9 cellular contexts compared by ENCODE assay signal in genomic region chr10:131928248-131929095, GRCh38.
DNase-seq lines count a peak whose midpoint lies in the region; ATAC-seq and TF ChIP-seq lines count a peak whose summit lies in the region.
"Had no signal": no experiment of that assay in that cellular context is flagged by ENCODE, and none has a peak within 500 bp of the region (broad histone marks: within the 10 kb centered on the region; RNA-seq: fewer than 3 reads in every experiment).

No MANE protein-coding gene starts in this region.

- DNase-seq in GM13977 (ENCODE audit: low spot score), result peak; percentile 80
- peak in 2 of 3 experiments; percentile 24 to 26 for DNase-seq in stimulated activated CD4-positive, alpha-beta T cell treated with anti-CD3 and anti-CD28 coated beads, TNF-alpha, amount 100 ng/mL, for 4 hours (ENCODE audit: low read depth in 3 of 3)
- DNase-seq in NCI-H1092 treated with DMSO at 0.1 percent for 48 hours (lab: John Stamatoyannopoulos, UW), result no peak
- no peak for DNase-seq in NCI-H526 (lab: John Stamatoyannopoulos, UW)
- DNase-seq in DMS 273 treated with DMSO at 0.1 percent for 48 hours (lab: John Stamatoyannopoulos, UW), result no peak

- peak overlapping the region; percentile 57 for H3K27ac ChIP-seq in OCI-LY1 (ENCODE audit: low read depth, low read length, poor library complexity, severe bottlenecking)
- H3K27ac ChIP-seq: KMS-11 had no signal

- in situ Hi-C loops in GM13977 (cut with MboI; ENCODE audit: low pct_unique_long_range_greater_than_20kb, low sequenced_read_pairs, unreplicated experiment), result no loop called here

- peak overlapping the region; percentile 80 for H3K27ac Mint-ChIP-seq in dendritic cell treated with granulocyte-macrophage colony-stimulating factor and Interleukin-4, amounts not matched to agents 40 ng/mL and 50 ng/mL, for 4 days

- H3K36me3 Mint-ChIP-seq in dendritic cell treated with granulocyte-macrophage colony-stimulating factor and Interleukin-4, amounts not matched to agents 40 ng/mL and 50 ng/mL, for 4 days (ENCODE audit: low read depth), result peaks cover 43% of the 10 kb centered on the region

- peak overlapping the region; percentile 16; the same call in 1 of the 2 replicates for H3K9ac ChIP-seq in OCI-LY1 (ENCODE audit: low read length)
- H3K9ac ChIP-seq: KMS-11 had no signal

- H3K4me3 Mint-ChIP-seq in dendritic cell treated with granulocyte-macrophage colony-stimulating factor and Interleukin-4, amounts not matched to agents 40 ng/mL and 50 ng/mL, for 4 days, result peak overlapping the region; percentile 37

- H3K9me3 ChIP-seq in OCI-LY1 (ENCODE audit: low read length), result peaks cover 8% of the 10 kb centered on the region

- no peaks in the 10 kb centered on the region for H4K20me1 ChIP-seq in OCI-LY1 (ENCODE audit: insufficient read depth, low read length)

- ATAC-seq in GM21786 (IDR thresholded peaks at IDR 0.05; ENCODE audit: unreplicated experiment), result peak; percentile 86

- H3K9me3 Mint-ChIP-seq in dendritic cell treated with granulocyte-macrophage colony-stimulating factor and Interleukin-4, amounts not matched to agents 40 ng/mL and 50 ng/mL, for 4 days, result no peaks in the 10 kb centered on the region

- intact Hi-C loops in dendritic cell treated with granulocyte-macrophage colony-stimulating factor and Interleukin-4, amounts not matched to agents 40 ng/mL and 50 ng/mL, for 4 days (cut with micrococcal nuclease), result no loop called here

- peaks cover 67% of the 10 kb centered on the region for H3K4me1 Mint-ChIP-seq in dendritic cell treated with granulocyte-macrophage colony-stimulating factor and Interleukin-4, amounts not matched to agents 40 ng/mL and 50 ng/mL, for 4 days (ENCODE audit: low read depth)

- no peaks in the 10 kb centered on the region for H3K27me3 ChIP-seq in OCI-LY1 (ENCODE audit: insufficient read depth, low read length)

- no peak overlapping the region for H2AFZ ChIP-seq in OCI-LY1 (ENCODE audit: low read length)

- H3K79me2 ChIP-seq in OCI-LY1 (ENCODE audit: insufficient read depth, low read length), result peaks cover 87% of the 10 kb centered on the region

- no peaks in the 10 kb centered on the region for H3K36me3 ChIP-seq in OCI-LY1 (ENCODE audit: insufficient read depth, low read length)

- no peak for TF ChIP-seq CTCF in GM13977 (IDR thresholded peaks at IDR 0.05; ENCODE audit: extremely low read depth, insufficient read depth, missing control alignments)
- no peak for TF ChIP-seq CTCF in OCI-LY1 (IDR thresholded peaks at IDR 0.05; ENCODE audit: low read length)

- no peaks in the 10 kb centered on the region for H3K27me3 Mint-ChIP-seq in dendritic cell treated with granulocyte-macrophage colony-stimulating factor and Interleukin-4, amounts not matched to agents 40 ng/mL and 50 ng/mL, for 4 days

- peaks cover 26% of the 10 kb centered on the region for H3K4me1 ChIP-seq in OCI-LY1 (ENCODE audit: insufficient read depth, low read length, severe bottlenecking)

- no peaks in the 10 kb centered on the region for H3F3A ChIP-seq in OCI-LY1 (ENCODE audit: insufficient read depth, low read length)

- H3K4me2 ChIP-seq in OCI-LY1 (ENCODE audit: low read length), result peak overlapping the region; percentile 34
- H3K4me2 ChIP-seq: KMS-11 had no signal

- H3K9me2 ChIP-seq in OCI-LY1 (ENCODE audit: low read depth, low read length), result no peaks in the 10 kb centered on the region

- peak overlapping the region; percentile 22 for H3K4me3 ChIP-seq in OCI-LY1 (ENCODE audit: low read depth, low read length, poor library complexity, severe bottlenecking)

Comparison
In these comparisons a context has a peak if more than half of its experiments do, and no peak if none do; other contexts are left out.
1. DNase-seq: peak in GM13977 (single experiment) and stimulated activated CD4-positive, alpha-beta T cell treated with anti-CD3 and anti-CD28 coated beads, TNF-alpha, amount 100 ng/mL, for 4 hours (2 of 3); none in NCI-H1092 treated with DMSO at 0.1 percent for 48 hours (single experiment), NCI-H526 (0 of 2) and DMS 273 treated with DMSO at 0.1 percent for 48 hours (single experiment).